ENCODE assay signal across 13 cellular contexts in genomic region chr2:237864030-237864931, GRCh38. TPM values are rescaled to one million over a fixed set of nuclear protein-coding genes. Genes with fewer than 3 reads are reported as not detected.
A peak's percentile ranks its signal among the peaks of the same experiment; 100 is the strongest.
DNase-seq lines count a peak whose midpoint lies in the region; ATAC-seq, FAIRE-seq and TF ChIP-seq lines count a peak whose summit lies in the region.
"Had no signal": no experiment of that assay in that cellular context is flagged by ENCODE, and none has a peak within 500 bp of the region (broad histone marks: within the 10 kb centered on the region; RNA-seq: fewer than 3 reads in every experiment).

No MANE protein-coding gene starts in this region.

- 36% methylated on average over 16 of the region's 22 CpGs for WGBS in HepG2 (ENCODE audit: low lambda C conversion rate)

- TF ChIP-seq RAD21 in HepG2 (CRISPR knock-in tag; IDR thresholded peaks at IDR 0.05), result no peak

- H3K4me2 ChIP-seq in HepG2 (ENCODE audit: low read depth, low read length), result no peak overlapping the region

- BruUV-seq in HepG2 (replicated peaks; lab: Mats Ljungman, UMichigan), result no TSS peak

- H3K4me1 ChIP-seq in HepG2 (ENCODE audit: insufficient read depth, low read length), result peaks cover 41% of the 10 kb centered on the region
- no peaks in the 10 kb centered on the region for H3K4me1 ChIP-seq in CD8-positive, alpha-beta T cell (ENCODE audit: insufficient read depth, low read length)

- no peaks in the 10 kb centered on the region for H4K20me1 ChIP-seq in HepG2 (ENCODE audit: insufficient read depth, low read length)

- H3K4me1 Mint-ChIP-seq in chondrocyte (ENCODE audit: low read depth), result peaks cover 90% of the 10 kb centered on the region
- peaks cover 18% of the 10 kb centered on the region for H3K4me1 Mint-ChIP-seq in stimulated activated effector memory CD8-positive, alpha-beta T cell treated with anti-CD3 and anti-CD28 coated beads, Interleukin-12 subunit alpha, Interleukin-12 subunit beta, amount 100 ng/mL, for 72 hours
- peaks cover 13% of the 10 kb centered on the region for H3K4me1 Mint-ChIP-seq in CD8-positive, alpha-beta T cell (ENCODE audit: low read depth)

- no peak overlapping the region for H3K4me3 Mint-ChIP-seq in chondrocyte (ENCODE audit: unreplicated experiment)
- no peak overlapping the region for H3K4me3 Mint-ChIP-seq in stimulated activated effector memory CD8-positive, alpha-beta T cell treated with anti-CD3 and anti-CD28 coated beads, Interleukin-12 subunit alpha, Interleukin-12 subunit beta, amount 100 ng/mL, for 72 hours
- no peak overlapping the region for H3K4me3 Mint-ChIP-seq in CD8-positive, alpha-beta T cell
- H3K4me3 Mint-ChIP-seq: activated T-cell treated with anti-CD3 and anti-CD28 coated beads, Interleukin-2, amount 50 U/mL, for 4 hours had no signal

- TF ChIP-seq EP300 in HepG2 (IDR thresholded peaks at IDR 0.05; ENCODE audit: low read depth in 2 of 2, low read length in 2 of 2) (no peak), HepG2 (CRISPR knock-in tag; IDR thresholded peaks at IDR 0.05; ENCODE audit: borderline replicate concordance) (no peak)

- H3K36me3 ChIP-seq in HepG2 (replicated peaks in 1 of 2; ENCODE audit: control insufficient read depth in 1 of 2, insufficient read depth in 2 of 2, low read length in 2 of 2), result no peaks in the 10 kb centered on the region
- no peaks in the 10 kb centered on the region for H3K36me3 ChIP-seq in CD8-positive, alpha-beta T cell (ENCODE audit: insufficient read depth, low read length)
- H3K36me3 ChIP-seq: suprapubic skin had no signal

- TF ChIP-seq POLR2A in HepG2 (IDR thresholded peaks at IDR 0.05; ENCODE audit: insufficient read depth in 1 of 2, low read depth in 2 of 2, low read length in 2 of 2), result no peak

- H2AFZ ChIP-seq in HepG2 (ENCODE audit: low read length), result no peak overlapping the region

- no peak overlapping the region for H3K4me3 ChIP-seq in HepG2 (replicated peaks in 1 of 3; ENCODE audit: insufficient read depth in 1 of 3, low read depth in 2 of 3, low read length in 3 of 3)
- no peak overlapping the region for H3K4me3 ChIP-seq in CD8-positive, alpha-beta T cell (ENCODE audit: low read depth, low read length)
- H3K4me3 ChIP-seq: suprapubic skin had no signal

- no peaks in the 10 kb centered on the region for H3K9me3 Mint-ChIP-seq in chondrocyte (ENCODE audit: low read depth)
- no peaks in the 10 kb centered on the region for H3K9me3 Mint-ChIP-seq in stimulated activated effector memory CD8-positive, alpha-beta T cell treated with anti-CD3 and anti-CD28 coated beads, Interleukin-12 subunit alpha, Interleukin-12 subunit beta, amount 100 ng/mL, for 72 hours
- H3K9me3 Mint-ChIP-seq in CD8-positive, alpha-beta T cell, result no peaks in the 10 kb centered on the region
- H3K9me3 Mint-ChIP-seq: activated T-cell treated with anti-CD3 and anti-CD28 coated beads, Interleukin-2, amount 50 U/mL, for 4 hours had no signal

- H3K27me3 ChIP-seq in HepG2 (ENCODE audit: control insufficient read depth in 1 of 2, insufficient read depth in 2 of 2, low read length in 2 of 2), result peaks cover 12 to 79% of the 10 kb centered on the region in 2 experiments; a peak in 4 of 5 replicates
- H3K27me3 ChIP-seq in CD8-positive, alpha-beta T cell (ENCODE audit: insufficient read depth, low read length), result no peaks in the 10 kb centered on the region

- in situ Hi-C loops in HepG2 (cut with HindIII; ENCODE audit: extremely low pct_ligation_motif_present, low pct_unique_long_range_greater_than_20kb), result no loop called here
- in situ Hi-C loops in ACHN (cut with HindIII; ENCODE audit: low pct_ligation_motif_present, low pct_unique_long_range_greater_than_20kb, low sequenced_read_pairs), result no loop called here

- H3K27me3 Mint-ChIP-seq in chondrocyte (ENCODE audit: low read depth), result no peaks in the 10 kb centered on the region
- H3K27me3 Mint-ChIP-seq in CD8-positive, alpha-beta T cell (ENCODE audit: low read depth), result peaks cover 36% of the 10 kb centered on the region

- TF ChIP-seq CTCF in chondrocyte (IDR thresholded peaks at IDR 0.05) (no peak), HepG2 (CRISPR knock-in tag; IDR thresholded peaks at IDR 0.05) (no peak)
- TF ChIP-seq CTCF in CD8-positive, alpha-beta T cell (IDR thresholded peaks at IDR 0.05), result no peak

- no peaks in the 10 kb centered on the region for H3K9me3 ChIP-seq in HepG2 (ENCODE audit: low read length)
- no peaks in the 10 kb centered on the region for H3K9me3 ChIP-seq in CD8-positive, alpha-beta T cell (ENCODE audit: low read length)
- H3K9me3 ChIP-seq: suprapubic skin had no signal

- no peaks in the 10 kb centered on the region for H3K79me2 ChIP-seq in HepG2 (ENCODE audit: insufficient read depth, low read length)

- no peaks in the 10 kb centered on the region for H3K36me3 Mint-ChIP-seq in chondrocyte (ENCODE audit: low read depth)
- H3K36me3 Mint-ChIP-seq in stimulated activated effector memory CD8-positive, alpha-beta T cell treated with anti-CD3 and anti-CD28 coated beads, Interleukin-12 subunit alpha, Interleukin-12 subunit beta, amount 100 ng/mL, for 72 hours, result no peaks in the 10 kb centered on the region
- no peaks in the 10 kb centered on the region for H3K36me3 Mint-ChIP-seq in CD8-positive, alpha-beta T cell

- CTCF ChIA-PET in HepG2 (lab: Yijun Ruan, JAX; ENCODE audit: low intra/inter-chr PET ratio, low total read pairs), result no interaction called here
- CTCF ChIA-PET in CD8-positive, alpha-beta T cell (lab: Charles Lee), result no interaction called here

- POLR2A ChIA-PET in HepG2 (lab: Yijun Ruan, JAX), result interaction anchor here (0.6 kb wide), 1 partner anchor 196 kb away, joined by 3 read pairs; the partner anchor contains the start of gene SCLY
- POLR2A ChIA-PET in CD8-positive, alpha-beta T cell (lab: Charles Lee), result no interaction called here

- ATAC-seq in HepG2, result no peak
- ATAC-seq in stimulated activated effector memory CD8-positive, alpha-beta T cell treated with anti-CD3 and anti-CD28 coated beads, Interleukin-12 subunit alpha, Interleukin-12 subunit beta, amount 100 ng/mL, for 72 hours, result no peak
- no peak for ATAC-seq in CD8-positive, alpha-beta T cell
- ATAC-seq: activated T-cell treated with anti-CD3 and anti-CD28 coated beads, Interleukin-2, amount 50 U/mL, for 4 hours had no signal

- H3K9ac ChIP-seq in HepG2 (ENCODE audit: insufficient read depth, low read depth, low read length), result no peak overlapping the region

- intact Hi-C loops in HepG2 (cut with micrococcal nuclease; ENCODE audit: unreplicated experiment), result no loop called here
- intact Hi-C loops in CD8-positive, alpha-beta T cell (cut with DNase I, micrococcal nuclease), result no loop called here

- H3K27ac Mint-ChIP-seq in chondrocyte (ENCODE audit: unreplicated experiment), result peak overlapping the region; percentile 97
- peak overlapping the region; percentile 38 for H3K27ac Mint-ChIP-seq in stimulated activated effector memory CD8-positive, alpha-beta T cell treated with anti-CD3 and anti-CD28 coated beads, Interleukin-12 subunit alpha, Interleukin-12 subunit beta, amount 100 ng/mL, for 72 hours
- H3K27ac Mint-ChIP-seq in CD8-positive, alpha-beta T cell, result no peak overlapping the region

- DNase-seq in HuH-7 (ENCODE audit: low spot score) (peak; percentile 26), chondrocyte (ENCODE audit: low spot score) (no peak), HepG2 (ENCODE audit: low spot score) (no peak), Kasumi-1 (lab: John Stamatoyannopoulos, UW) (no peak), ACHN (no peak), NCI-H446 treated with DMSO at 0.1 percent for 48 hours (lab: John Stamatoyannopoulos, UW) (no peak)
- DNase-seq in stimulated activated effector memory CD8-positive, alpha-beta T cell treated with anti-CD3 and anti-CD28 coated beads, Interleukin-12 subunit alpha, Interleukin-12 subunit beta, amount 100 ng/mL, for 72 hours (ENCODE audit: low spot score in 2 of 2), result no peak
- DNase-seq in CD8-positive, alpha-beta T cell, result no peak
- DNase-seq: activated T-cell treated with anti-CD3 and anti-CD28 coated beads, Interleukin-2, amount 50 U/mL, for 4 hours; stimulated activated CD4-positive, alpha-beta T cell treated with anti-CD3 and anti-CD28 coated beads, Interleukin-1b, Interleukin-23, amount 100 ng/mL, for 48 hours had no signal

- H3K27ac ChIP-seq in HepG2 (ENCODE audit: extremely low read length, insufficient read depth, low read length), result no peak overlapping the region
- no peak overlapping the region for H3K27ac ChIP-seq in CD8-positive, alpha-beta T cell (ENCODE audit: low read depth, low read length)
- H3K27ac ChIP-seq: suprapubic skin had no signal

- no peak for FAIRE-seq in HepG2 (lab: Jason Lieb, UNC)
- FAIRE-seq: bronchial epithelial cell, GM18507 had no signal

RNA-seq across cellular contexts. Expression of gene RAMP1, which starts 4.9 kb away (rescaled TPM):
- 176 to 329 TPM (median 178 TPM) in 3 replicates for total RNA-seq in chondrocyte
- total RNA-seq in HepG2 (2016; rRNA removed; fragmentation: Illumina TruSeq; extraction: Trizol), result 0.29 TPM in 1 of 2 replicates, not detected in the other
- total RNA-seq in HepG2 (2016; cell fraction: cytosol; rRNA removed; fragmentation: Illumina TruSeq; extraction: Trizol; ENCODE audit: low read depth), result not detected in 2 replicates
- 0.17 TPM in 1 of 2 replicates, not detected in the other for total RNA-seq in HepG2 (2016; cell fraction: insoluble cytoplasmic fraction; rRNA removed; fragmentation: Illumina TruSeq; extraction: Trizol)
- total RNA-seq in HepG2 (2016; cell fraction: membrane; rRNA removed; fragmentation: Illumina TruSeq; extraction: Trizol), result 0.19 TPM in 1 of 2 replicates, not detected in the other
- total RNA-seq in HepG2 (2016; cell fraction: nucleus; rRNA removed; fragmentation: Illumina TruSeq; extraction: Trizol), result not detected in 2 replicates
- 0.61 and 1.9 TPM in 2 replicates for polyA plus RNA-seq in HepG2 (2011; rRNA removed)
- polyA plus RNA-seq in HepG2 (2011; cell fraction: cytosol; rRNA removed), result 0.83 and 1.1 TPM in 2 replicates
- 0.68 and 1.2 TPM in 2 replicates for polyA plus RNA-seq in HepG2 (2011; cell fraction: nucleus; rRNA removed)
- 0.19 and 1.2 TPM in 2 replicates for polyA plus RNA-seq in HepG2 (2012)
- polyA plus RNA-seq in HepG2 (2016; cell fraction: cytosol; fragmentation: Illumina TruSeq; extraction: Trizol; ENCODE audit: low read depth), result 0.24 TPM in 1 of 2 replicates, not detected in the other
- polyA plus RNA-seq in HepG2 (2016; cell fraction: insoluble cytoplasmic fraction; fragmentation: Illumina TruSeq; extraction: Trizol; ENCODE audit: low read depth), result not detected in 2 replicates
- polyA plus RNA-seq in HepG2 (2016; cell fraction: membrane; fragmentation: Illumina TruSeq; extraction: Trizol; ENCODE audit: low read depth), result not detected in 2 replicates
- 0.85 and 1.1 TPM in 2 replicates for polyA plus RNA-seq in HepG2 (2016; cell fraction: nucleus; fragmentation: Illumina TruSeq; extraction: Trizol; ENCODE audit: insufficient read depth, low read depth)
- polyA minus RNA-seq in HepG2 (2011; rRNA and poly(A)+ RNA removed; ENCODE audit: low replicate concordance), result not detected in 2 replicates
- polyA minus RNA-seq in HepG2 (2011; cell fraction: cytosol; rRNA and poly(A)+ RNA removed), result not detected in 2 replicates
- polyA minus RNA-seq in HepG2 (2011; cell fraction: nucleus; rRNA and poly(A)+ RNA removed), result not detected in 2 replicates
- not detected for total RNA-seq in CD8-positive, alpha-beta T cell

Comparison
In these comparisons a context has a peak if more than half of its experiments do, and no peak if none do; other contexts are left out.
1. RNA of gene RAMP1, which starts 4.9 kb away (total RNA-seq): 176 to 329 TPM in chondrocyte; 0.17 to 0.29 TPM in HepG2 and not detected in CD8-positive, alpha-beta T cell; every median in the first group is over 100 times any median in the second.